Comparison of ENCODE assay signal across 12 cellular contexts in genomic region chr3:169886671-169887070, GRCh38. TPM values are rescaled to one million over a fixed set of nuclear protein-coding genes. Genes with fewer than 3 reads are reported as not detected.
DNase-seq lines count a peak whose midpoint lies in the region; ATAC-seq, FAIRE-seq and TF ChIP-seq lines count a peak whose summit lies in the region.
"Had no signal": no experiment of that assay in that cellular context is flagged by ENCODE, and none has a peak within 500 bp of the region (broad histone marks: within the 10 kb centered on the region; RNA-seq: fewer than 3 reads in every experiment).

No MANE protein-coding gene starts in this region.

- peaks cover 8% of the 10 kb centered on the region for H3K27me3 Mint-ChIP-seq in activated T-helper 1 cell treated with anti-CD3 and anti-CD28 coated beads, Interleukin-12 subunit alpha, Interleukin-12 subunit beta, Interleukin-2, Interleukin-4 antibody, amounts not matched to agents 30 ng/mL and 10 ng/mL and 1 ng/mL, durations not matched to agents 14 hours and 24 hours and 36 hours (ENCODE audit: insufficient read depth)
- H3K27me3 Mint-ChIP-seq: CD4-positive, CD25-positive, alpha-beta regulatory T cell had no signal

- peak; percentile 70 for DNase-seq in AG20443 (ENCODE audit: low spot score)
- no peak for DNase-seq in RWPE2 (ENCODE audit: low spot score)
- peak; percentile 77 for DNase-seq in globus pallidus (ENCODE audit: low spot score)
- DNase-seq in pancreas: peak in 5 of 6 donors; percentile 31 to 66 (median 58)
- no peak for DNase-seq in activated T-helper 1 cell treated with anti-CD3 and anti-CD28 coated beads, Interleukin-12 subunit alpha, Interleukin-12 subunit beta, Interleukin-2, Interleukin-4 antibody, amounts not matched to agents 30 ng/mL and 10 ng/mL and 1 ng/mL, durations not matched to agents 14 hours and 24 hours and 36 hours (ENCODE audit: low spot score)
- no peak for DNase-seq in NCI-H128 (lab: John Stamatoyannopoulos, UW; ENCODE audit: unreplicated experiment)
- DNase-seq in GM13977 (ENCODE audit: low spot score): no peak
- DNase-seq: CD4-positive, CD25-positive, alpha-beta regulatory T cell; stimulated activated naive CD8-positive, alpha-beta T cell treated with anti-CD3 and anti-CD28 coated beads, Interleukin-15, Interleukin-2, amounts not matched to agents 100 U/mL and 50 U/mL, for 24 hours had no signal

- H3K9me3 ChIP-seq in RWPE2 (ENCODE audit: severe bottlenecking) (no peaks in the 10 kb centered on the region), pancreas (no peaks in the 10 kb centered on the region)

- no peak overlapping the region for H3K27ac ChIP-seq in RWPE2 (ENCODE audit: poor library complexity, severe bottlenecking)
- H3K27ac ChIP-seq in pancreas: no peak overlapping the region

- H3K4me1 Mint-ChIP-seq in activated T-helper 1 cell treated with anti-CD3 and anti-CD28 coated beads, Interleukin-12 subunit alpha, Interleukin-12 subunit beta, Interleukin-2, Interleukin-4 antibody, amounts not matched to agents 30 ng/mL and 10 ng/mL and 1 ng/mL, durations not matched to agents 14 hours and 24 hours and 36 hours (ENCODE audit: low read depth): no peaks in the 10 kb centered on the region
- H3K4me1 Mint-ChIP-seq: CD4-positive, CD25-positive, alpha-beta regulatory T cell; central memory CD8-positive, alpha-beta T cell had no signal

- H3K27ac Mint-ChIP-seq in activated T-helper 1 cell treated with anti-CD3 and anti-CD28 coated beads, Interleukin-12 subunit alpha, Interleukin-12 subunit beta, Interleukin-2, Interleukin-4 antibody, amounts not matched to agents 30 ng/mL and 10 ng/mL and 1 ng/mL, durations not matched to agents 14 hours and 24 hours and 36 hours: no peak overlapping the region

- peak; percentile 48; the same call in 1 of the 3 replicates for ATAC-seq in RWPE2 (ENCODE audit: low read depth)
- ATAC-seq in pancreas: peak in 3 of 4 donors; percentile 61 to 78 (median 65)
- no peak for ATAC-seq in HG03095 (IDR thresholded peaks at IDR 0.05; ENCODE audit: unreplicated experiment)
- ATAC-seq: stimulated activated naive CD8-positive, alpha-beta T cell treated with anti-CD3 and anti-CD28 coated beads, Interleukin-15, Interleukin-2, amounts not matched to agents 100 U/mL and 50 U/mL, for 24 hours had no signal

- H3K4me3 ChIP-seq in RWPE2 (ENCODE audit: severe bottlenecking): no peak overlapping the region
- H3K4me3 ChIP-seq in pancreas: no peak overlapping the region

- no peaks in the 10 kb centered on the region for H3K36me3 Mint-ChIP-seq in activated T-helper 1 cell treated with anti-CD3 and anti-CD28 coated beads, Interleukin-12 subunit alpha, Interleukin-12 subunit beta, Interleukin-2, Interleukin-4 antibody, amounts not matched to agents 30 ng/mL and 10 ng/mL and 1 ng/mL, durations not matched to agents 14 hours and 24 hours and 36 hours (ENCODE audit: low read depth)
- H3K36me3 Mint-ChIP-seq: CD4-positive, CD25-positive, alpha-beta regulatory T cell had no signal

- no peaks in the 10 kb centered on the region for H3K36me3 ChIP-seq in RWPE2 (ENCODE audit: low read depth)
- no peaks in the 10 kb centered on the region for H3K36me3 ChIP-seq in pancreas

- in situ Hi-C loops in GM13977 (cut with MboI; ENCODE audit: low pct_unique_long_range_greater_than_20kb, low sequenced_read_pairs, unreplicated experiment): no loop called here

- no peaks in the 10 kb centered on the region for H3K27me3 ChIP-seq in RWPE2 (ENCODE audit: insufficient read depth, poor library complexity, severe bottlenecking)
- H3K27me3 ChIP-seq in pancreas: no peaks in the 10 kb centered on the region

- H3K9me3 Mint-ChIP-seq in activated T-helper 1 cell treated with anti-CD3 and anti-CD28 coated beads, Interleukin-12 subunit alpha, Interleukin-12 subunit beta, Interleukin-2, Interleukin-4 antibody, amounts not matched to agents 30 ng/mL and 10 ng/mL and 1 ng/mL, durations not matched to agents 14 hours and 24 hours and 36 hours: no peaks in the 10 kb centered on the region
- H3K9me3 Mint-ChIP-seq: CD4-positive, CD25-positive, alpha-beta regulatory T cell; central memory CD8-positive, alpha-beta T cell had no signal

- TF ChIP-seq CTCF in RWPE2 (IDR thresholded peaks at IDR 0.05; ENCODE audit: poor library complexity, severe bottlenecking) (no peak), pancreas (IDR thresholded peaks at IDR 0.05) (no peak), GM13977 (IDR thresholded peaks at IDR 0.05; ENCODE audit: extremely low read depth, insufficient read depth, missing control alignments) (no peak)

- H3K4me3 Mint-ChIP-seq in activated T-helper 1 cell treated with anti-CD3 and anti-CD28 coated beads, Interleukin-12 subunit alpha, Interleukin-12 subunit beta, Interleukin-2, Interleukin-4 antibody, amounts not matched to agents 30 ng/mL and 10 ng/mL and 1 ng/mL, durations not matched to agents 14 hours and 24 hours and 36 hours: no peak overlapping the region
- H3K4me3 Mint-ChIP-seq: CD4-positive, CD25-positive, alpha-beta regulatory T cell; central memory CD8-positive, alpha-beta T cell had no signal

- H3K4me1 ChIP-seq in RWPE2 (ENCODE audit: insufficient read depth, poor library complexity, severe bottlenecking) (no peaks in the 10 kb centered on the region), pancreas (no peaks in the 10 kb centered on the region)

- WGBS in pancreas, 2 donors: 29 to 38% methylated on average over 5 of the region's 5 CpGs

- intact Hi-C loops in pancreas (cut with DNase I): no loop called here
- intact Hi-C loops in activated T-helper 1 cell treated with anti-CD3 and anti-CD28 coated beads, Interleukin-12 subunit alpha, Interleukin-12 subunit beta, Interleukin-2, Interleukin-4 antibody, amounts not matched to agents 30 ng/mL and 10 ng/mL and 1 ng/mL, durations not matched to agents 14 hours and 24 hours and 36 hours (cut with micrococcal nuclease): no loop called here

- no peak for FAIRE-seq in pancreas (lab: Jason Lieb, UNC)
- FAIRE-seq: islet of Langerhans had no signal

RNA-seq across cellular contexts. Expression of gene LRRC31, which starts 16.9 kb away (rescaled TPM):
- under 1 TPM in 1 of 6 donors, not detected in 5; 0.19 TPM for total RNA-seq in pancreas
- polyA plus RNA-seq in pancreas: not detected
- total RNA-seq in activated T-helper 1 cell treated with anti-CD3 and anti-CD28 coated beads, Interleukin-12 subunit alpha, Interleukin-12 subunit beta, Interleukin-2, Interleukin-4 antibody, amounts not matched to agents 30 ng/mL and 10 ng/mL and 1 ng/mL, durations not matched to agents 14 hours and 24 hours and 36 hours: not detected in 2 replicates
- total RNA-seq: CD4-positive, CD25-positive, alpha-beta regulatory T cell had no signal
- polyA plus RNA-seq: CD4-positive, CD25-positive, alpha-beta regulatory T cell had no signal

RNA-seq across cellular contexts. Expression of gene SAMD7, which starts 24.7 kb away (rescaled TPM):
- not detected for total RNA-seq in pancreas
- polyA plus RNA-seq in pancreas: not detected
- not detected in 2 replicates for total RNA-seq in activated T-helper 1 cell treated with anti-CD3 and anti-CD28 coated beads, Interleukin-12 subunit alpha, Interleukin-12 subunit beta, Interleukin-2, Interleukin-4 antibody, amounts not matched to agents 30 ng/mL and 10 ng/mL and 1 ng/mL, durations not matched to agents 14 hours and 24 hours and 36 hours
- total RNA-seq: CD4-positive, CD25-positive, alpha-beta regulatory T cell had no signal
- polyA plus RNA-seq: CD4-positive, CD25-positive, alpha-beta regulatory T cell had no signal

Comparison
In these comparisons a context has a peak if more than half of its experiments do, and no peak if none do; other contexts are left out.
1. DNase-seq: peak in AG20443 (single experiment), globus pallidus (single experiment) and pancreas (5 of 6); none in RWPE2 (single experiment), activated T-helper 1 cell treated with anti-CD3 and anti-CD28 coated beads, Interleukin-12 subunit alpha, Interleukin-12 subunit beta, Interleukin-2, Interleukin-4 antibody, amounts not matched to agents 30 ng/mL and 10 ng/mL and 1 ng/mL, durations not matched to agents 14 hours and 24 hours and 36 hours (single experiment), NCI-H128 (single experiment) and GM13977 (single experiment).